Comparison of ENCODE assay signal across 11 cellular contexts in genomic region chr6:111971866-111972532, GRCh38.
DNase-seq lines count a peak whose midpoint lies in the region; ATAC-seq and TF ChIP-seq lines count a peak whose summit lies in the region.
"Had no signal": no experiment of that assay in that cellular context is flagged by ENCODE, and none has a peak within 500 bp of the region (broad histone marks: within the 10 kb centered on the region; RNA-seq: fewer than 3 reads in every experiment).

No MANE protein-coding gene starts in this region.

- no TSS peak for BruUV-seq in PC-3 (replicated peaks; lab: Mats Ljungman, UMichigan)

- CTCF ChIA-PET in activated naive CD4-positive, alpha-beta T cell treated with anti-CD3 and anti-CD28 coated beads for 36 hours (lab: Charles Lee): interaction anchor here (1.3 to 4.0 kb wide), 2 partner anchors 20 to 50 kb away, joined by 6 to 27 read pairs; no protein-coding TSS in a partner anchor
- CTCF ChIA-PET in PC-3 (lab: Charles Lee): no interaction called here

- no peaks in the 10 kb centered on the region for H3K27me3 ChIP-seq in foreskin keratinocyte
- H3K27me3 ChIP-seq in suprapubic skin: no peaks in the 10 kb centered on the region
- H3K27me3 ChIP-seq in PC-3 (ENCODE audit: low read length): no peaks in the 10 kb centered on the region
- H3K27me3 ChIP-seq: pancreas had no signal

- H3K27ac ChIP-seq in SK-N-MC (peak overlapping the region; percentile 73; the same call in 1 of the 2 replicates), foreskin keratinocyte (peak overlapping the region; percentile 99), suprapubic skin (peak overlapping the region; percentile 84), PC-3 (ENCODE audit: low read length) (no peak overlapping the region)

- H3K4me3 Mint-ChIP-seq in activated naive CD4-positive, alpha-beta T cell treated with anti-CD3 and anti-CD28 coated beads for 36 hours: no peak overlapping the region

- H3K4me1 ChIP-seq in foreskin keratinocyte (peaks cover 35% of the 10 kb centered on the region), suprapubic skin (peaks cover 16% of the 10 kb centered on the region), PC-3 (ENCODE audit: insufficient read depth, low read length) (peaks cover 14% of the 10 kb centered on the region)
- H3K4me1 ChIP-seq: pancreas had no signal

- H3K9me2 ChIP-seq in PC-3 (replicated peaks; ENCODE audit: low read length): no peaks in the 10 kb centered on the region

- H4K20me1 ChIP-seq in PC-3 (ENCODE audit: low read length): no peaks in the 10 kb centered on the region

- H3K27me3 Mint-ChIP-seq in activated naive CD4-positive, alpha-beta T cell treated with anti-CD3 and anti-CD28 coated beads for 36 hours (ENCODE audit: low read depth): no peaks in the 10 kb centered on the region

- intact Hi-C loops in activated naive CD4-positive, alpha-beta T cell treated with anti-CD3 and anti-CD28 coated beads for 36 hours (cut with micrococcal nuclease): loop anchor here (2.0 kb wide), 3 partner anchors 57 to 167 kb away; no protein-coding TSS in a partner anchor
- intact Hi-C loops in PC-3 (cut with micrococcal nuclease): loop anchor here (5.0 kb wide), 1 partner anchor 45 kb away; no protein-coding TSS in a partner anchor

- no peak overlapping the region for H3K9ac ChIP-seq in SK-N-MC (ENCODE audit: insufficient read length)
- H3K9ac ChIP-seq in PC-3 (ENCODE audit: low read length): no peak overlapping the region

- TF ChIP-seq CTCF in foreskin keratinocyte (conservative IDR thresholded peaks at IDR 0.05) (no peak), suprapubic skin (IDR thresholded peaks at IDR 0.05) (no peak), PC-3 (conservative IDR thresholded peaks at IDR 0.05; ENCODE audit: low read depth, low read length) (no peak)

- no peaks in the 10 kb centered on the region for H3K9me3 ChIP-seq in SK-N-MC (ENCODE audit: low read depth, low read length)
- no peaks in the 10 kb centered on the region for H3K9me3 ChIP-seq in suprapubic skin
- H3K9me3 ChIP-seq in PC-3 (ENCODE audit: low read length): no peaks in the 10 kb centered on the region
- H3K9me3 ChIP-seq: pancreas had no signal

- H3K9me3 Mint-ChIP-seq in activated naive CD4-positive, alpha-beta T cell treated with anti-CD3 and anti-CD28 coated beads for 36 hours: no peaks in the 10 kb centered on the region

- no peak for ATAC-seq in foreskin keratinocyte
- ATAC-seq in PC-3: no peak
- ATAC-seq: HepG2 had no signal

- H3K36me3 ChIP-seq in SK-N-MC (ENCODE audit: insufficient read depth, low read length) (no peaks in the 10 kb centered on the region), suprapubic skin (no peaks in the 10 kb centered on the region), PC-3 (ENCODE audit: low read depth, low read length) (no peaks in the 10 kb centered on the region)
- H3K36me3 ChIP-seq: pancreas had no signal

- DNase-seq in activated naive CD4-positive, alpha-beta T cell treated with anti-CD3 and anti-CD28 coated beads for 36 hours: no peak
- no peak for DNase-seq in activated naive CD4-positive, alpha-beta T cell treated with anti-CD3 and anti-CD28 coated beads, Interleukin-2, amount 50 U/mL, for 16 hours
- no peak for DNase-seq in SK-N-MC (ENCODE audit: low read depth, low spot score)
- no peak for DNase-seq in foreskin keratinocyte
- no peak for DNase-seq in suprapubic skin (ENCODE audit: low spot score in 2 of 2)
- no peak for DNase-seq in T1000 (lab: John Stamatoyannopoulos, UW)
- DNase-seq in PC-3: no peak
- DNase-seq in NCI-H2171 treated with DMSO at 0.1 percent for 48 hours (lab: John Stamatoyannopoulos, UW): no peak
- DNase-seq: pancreas; stimulated activated CD4-positive, alpha-beta T cell treated with anti-CD3 and anti-CD28 coated beads, Interleukin-4, amount 100 ng/mL, for 24 hours had no signal

- no peaks in the 10 kb centered on the region for H3K36me3 Mint-ChIP-seq in activated naive CD4-positive, alpha-beta T cell treated with anti-CD3 and anti-CD28 coated beads for 36 hours (ENCODE audit: low read depth)

- no peaks in the 10 kb centered on the region for H3F3A ChIP-seq in PC-3 (ENCODE audit: low read length, unreplicated experiment)

- no peak overlapping the region for H3K4me3 ChIP-seq in SK-N-MC
- H3K4me3 ChIP-seq in suprapubic skin: no peak overlapping the region
- no peak overlapping the region for H3K4me3 ChIP-seq in PC-3 (ENCODE audit: low read length)
- H3K4me3 ChIP-seq: pancreas had no signal

- no peak overlapping the region for H2AFZ ChIP-seq in PC-3 (ENCODE audit: low read length)

- no peak for TF ChIP-seq POLR2A in suprapubic skin (IDR thresholded peaks at IDR 0.05)

- no peak overlapping the region for H3K4me2 ChIP-seq in PC-3 (ENCODE audit: low read length)

- no peaks in the 10 kb centered on the region for H3K79me2 ChIP-seq in PC-3 (ENCODE audit: low read length)

- no peak for TF ChIP-seq EP300 in suprapubic skin (IDR thresholded peaks at IDR 0.05)

- peak overlapping the region; percentile 96 for H3K27ac Mint-ChIP-seq in activated naive CD4-positive, alpha-beta T cell treated with anti-CD3 and anti-CD28 coated beads for 36 hours

- POLR2A ChIA-PET in PC-3 (lab: Charles Lee; ENCODE audit: unreplicated experiment): interaction anchor here (0.6 kb wide), 1 partner anchor 1083 kb away, joined by 5 read pairs; no protein-coding TSS in a partner anchor

- peaks cover 64% of the 10 kb centered on the region for H3K4me1 Mint-ChIP-seq in activated naive CD4-positive, alpha-beta T cell treated with anti-CD3 and anti-CD28 coated beads for 36 hours (ENCODE audit: low read depth)

- WGBS in suprapubic skin: 87% methylated on average over 5 of the region's 5 CpGs
